Comparison of ENCODE assay signal across 9 cellular contexts in genomic region chr15:65423150-65423976, GRCh38. TPM values are rescaled to one million over a fixed set of nuclear protein-coding genes. Genes with fewer than 3 reads are reported as not detected.
DNase-seq lines count a peak whose midpoint lies in the region; ATAC-seq lines count a peak whose summit lies in the region.
"Had no signal": no experiment of that assay in that cellular context is flagged by ENCODE, and none has a peak within 500 bp of the region (broad histone marks: within the 10 kb centered on the region; RNA-seq: fewer than 3 reads in every experiment).

No MANE protein-coding gene starts in this region.

- H3K9me2 ChIP-seq in Karpas-422 (replicated peaks; ENCODE audit: insufficient read depth, low read length), result no peaks in the 10 kb centered on the region

- peaks cover 13% of the 10 kb centered on the region for H3K4me1 Mint-ChIP-seq in activated CD8-positive, alpha-beta memory T cell treated with anti-CD3 and anti-CD28 coated beads, Interleukin-2, amount 10 ng/mL, durations not matched to agents 7 days and 5 days
- peaks cover 13% of the 10 kb centered on the region for H3K4me1 Mint-ChIP-seq in activated naive CD8-positive, alpha-beta T cell (ENCODE audit: low read depth)
- peaks cover 26% of the 10 kb centered on the region for H3K4me1 Mint-ChIP-seq in stimulated activated naive CD8-positive, alpha-beta T cell treated with anti-CD3 and anti-CD28 coated beads, Interleukin-15, amount 100 ng/mL, for 72 hours

- no peaks in the 10 kb centered on the region for H3K79me2 ChIP-seq in Karpas-422 (ENCODE audit: low read length)

- no peak for ATAC-seq in activated CD8-positive, alpha-beta memory T cell treated with anti-CD3 and anti-CD28 coated beads, Interleukin-2, amount 10 ng/mL, durations not matched to agents 7 days and 5 days
- peak; percentile 42 for ATAC-seq in stimulated activated naive CD8-positive, alpha-beta T cell treated with anti-CD3 and anti-CD28 coated beads, Interleukin-15, amount 100 ng/mL, for 72 hours
- no peak for ATAC-seq in GM21447 (IDR thresholded peaks at IDR 0.05; ENCODE audit: unreplicated experiment)

- H3K27me3 Mint-ChIP-seq in activated CD8-positive, alpha-beta memory T cell treated with anti-CD3 and anti-CD28 coated beads, Interleukin-2, amount 10 ng/mL, durations not matched to agents 7 days and 5 days, result peaks cover 66% of the 10 kb centered on the region
- H3K27me3 Mint-ChIP-seq in activated naive CD8-positive, alpha-beta T cell, result peaks cover 44% of the 10 kb centered on the region
- H3K27me3 Mint-ChIP-seq in stimulated activated naive CD8-positive, alpha-beta T cell treated with anti-CD3 and anti-CD28 coated beads, Interleukin-15, amount 100 ng/mL, for 72 hours, result peaks cover 81% of the 10 kb centered on the region

- H3K36me3 ChIP-seq in iPS-20b (ENCODE audit: insufficient read depth, low read depth, low read length) (no peaks in the 10 kb centered on the region), Karpas-422 (ENCODE audit: insufficient read depth, low read length) (no peaks in the 10 kb centered on the region)

- no peak for DNase-seq in activated CD8-positive, alpha-beta memory T cell treated with anti-CD3 and anti-CD28 coated beads, Interleukin-2, amount 10 ng/mL, durations not matched to agents 7 days and 5 days
- DNase-seq in activated CD8-positive, alpha-beta memory T cell treated with anti-CD3 and anti-CD28 coated beads, Interleukin-2, amount 50 U/mL, for 4 hours, result no peak
- DNase-seq in stimulated activated naive CD8-positive, alpha-beta T cell treated with anti-CD3 and anti-CD28 coated beads, Interleukin-15, amount 100 ng/mL, for 72 hours, result no peak
- DNase-seq in stimulated activated CD4-positive, alpha-beta T cell treated with anti-CD3 and anti-CD28 coated beads, Interleukin-4, amount 100 ng/mL, for 4 hours, result no peak
- no peak for DNase-seq in Karpas-422
- DNase-seq: AML-193 had no signal

- H3K27me3 ChIP-seq in iPS-20b (ENCODE audit: insufficient read depth, low read length) (peaks cover 20% of the 10 kb centered on the region), Karpas-422 (ENCODE audit: low read length) (no peaks in the 10 kb centered on the region)

- no peak overlapping the region for H3K4me2 ChIP-seq in Karpas-422 (ENCODE audit: low read depth, low read length, poor library complexity, severe bottlenecking)

- H3K9me3 ChIP-seq in iPS-20b (ENCODE audit: insufficient read depth, low read depth, low read length) (no peaks in the 10 kb centered on the region), Karpas-422 (ENCODE audit: low read length) (no peaks in the 10 kb centered on the region)

- H3K36me3 Mint-ChIP-seq in activated CD8-positive, alpha-beta memory T cell treated with anti-CD3 and anti-CD28 coated beads, Interleukin-2, amount 10 ng/mL, durations not matched to agents 7 days and 5 days, result no peaks in the 10 kb centered on the region
- peaks cover 5% of the 10 kb centered on the region for H3K36me3 Mint-ChIP-seq in activated naive CD8-positive, alpha-beta T cell

- H2AFZ ChIP-seq in Karpas-422 (ENCODE audit: low read length), result no peak overlapping the region

- no peaks in the 10 kb centered on the region for H4K20me1 ChIP-seq in Karpas-422 (ENCODE audit: insufficient read depth, low read depth, low read length)

- H3K4me1 ChIP-seq in iPS-20b (ENCODE audit: insufficient read depth, low read length) (peaks cover 26% of the 10 kb centered on the region), Karpas-422 (ENCODE audit: low read length) (no peaks in the 10 kb centered on the region)

- H3K4me3 ChIP-seq in iPS-20b (ENCODE audit: low read length) (peak overlapping the region; percentile 81), Karpas-422 (ENCODE audit: low read length) (no peak overlapping the region)

- no peak overlapping the region for H3K27ac Mint-ChIP-seq in activated CD8-positive, alpha-beta memory T cell treated with anti-CD3 and anti-CD28 coated beads, Interleukin-2, amount 10 ng/mL, durations not matched to agents 7 days and 5 days
- peak overlapping the region; percentile 28 for H3K27ac Mint-ChIP-seq in activated naive CD8-positive, alpha-beta T cell
- H3K27ac Mint-ChIP-seq in stimulated activated naive CD8-positive, alpha-beta T cell treated with anti-CD3 and anti-CD28 coated beads, Interleukin-15, amount 100 ng/mL, for 72 hours, result peak overlapping the region in 1 of 2 donors; percentile 68

- peak overlapping the region; percentile 49 for H3K4me3 Mint-ChIP-seq in activated CD8-positive, alpha-beta memory T cell treated with anti-CD3 and anti-CD28 coated beads, Interleukin-2, amount 10 ng/mL, durations not matched to agents 7 days and 5 days
- H3K4me3 Mint-ChIP-seq in activated naive CD8-positive, alpha-beta T cell, result peak overlapping the region; percentile 92
- H3K4me3 Mint-ChIP-seq in stimulated activated naive CD8-positive, alpha-beta T cell treated with anti-CD3 and anti-CD28 coated beads, Interleukin-15, amount 100 ng/mL, for 72 hours, result peak overlapping the region; percentile 73 to 87

- CTCF ChIA-PET in activated CD8-positive, alpha-beta memory T cell treated with anti-CD3 and anti-CD28 coated beads, Interleukin-2, amount 10 ng/mL, durations not matched to agents 7 days and 5 days (lab: Charles Lee), result no interaction called here

- no peaks in the 10 kb centered on the region for H3K9me3 Mint-ChIP-seq in activated CD8-positive, alpha-beta memory T cell treated with anti-CD3 and anti-CD28 coated beads, Interleukin-2, amount 10 ng/mL, durations not matched to agents 7 days and 5 days (ENCODE audit: low read depth)
- H3K9me3 Mint-ChIP-seq in activated naive CD8-positive, alpha-beta T cell (ENCODE audit: low read depth), result no peaks in the 10 kb centered on the region
- no peaks in the 10 kb centered on the region for H3K9me3 Mint-ChIP-seq in stimulated activated naive CD8-positive, alpha-beta T cell treated with anti-CD3 and anti-CD28 coated beads, Interleukin-15, amount 100 ng/mL, for 72 hours

- no peak overlapping the region for H3K27ac ChIP-seq in iPS-20b (ENCODE audit: low read length)
- no peak overlapping the region for H3K27ac ChIP-seq in Karpas-422 (ENCODE audit: low read length)

- peak overlapping the region; percentile 81 for H3K9ac ChIP-seq in iPS-20b (ENCODE audit: low read depth, low read length)
- H3K9ac ChIP-seq in Karpas-422 (ENCODE audit: low read length), result no peak overlapping the region

RNA-seq across cellular contexts. Expression of gene IGDCC4, which starts 0.6 kb away (rescaled TPM):
- total RNA-seq in activated CD8-positive, alpha-beta memory T cell treated with anti-CD3 and anti-CD28 coated beads, Interleukin-2, amount 10 ng/mL, durations not matched to agents 7 days and 5 days, result under 1 TPM; 0.14 to 0.26 TPM
- total RNA-seq in Karpas-422 (2014; rRNA removed; shearing (Covaris generic); ENCODE audit: low replicate concordance), result 0.18 TPM in 1 of 2 replicates, not detected in the other

RNA-seq across cellular contexts. Expression of gene IGDCC3, which starts 45.6 kb away (rescaled TPM):
- total RNA-seq in activated CD8-positive, alpha-beta memory T cell treated with anti-CD3 and anti-CD28 coated beads, Interleukin-2, amount 10 ng/mL, durations not matched to agents 7 days and 5 days, result not detected
- not detected in 2 replicates for total RNA-seq in Karpas-422 (2014; rRNA removed; shearing (Covaris generic); ENCODE audit: low replicate concordance)
